ENCODE assay signal across 8 cellular contexts in the genomic region with DNA sequence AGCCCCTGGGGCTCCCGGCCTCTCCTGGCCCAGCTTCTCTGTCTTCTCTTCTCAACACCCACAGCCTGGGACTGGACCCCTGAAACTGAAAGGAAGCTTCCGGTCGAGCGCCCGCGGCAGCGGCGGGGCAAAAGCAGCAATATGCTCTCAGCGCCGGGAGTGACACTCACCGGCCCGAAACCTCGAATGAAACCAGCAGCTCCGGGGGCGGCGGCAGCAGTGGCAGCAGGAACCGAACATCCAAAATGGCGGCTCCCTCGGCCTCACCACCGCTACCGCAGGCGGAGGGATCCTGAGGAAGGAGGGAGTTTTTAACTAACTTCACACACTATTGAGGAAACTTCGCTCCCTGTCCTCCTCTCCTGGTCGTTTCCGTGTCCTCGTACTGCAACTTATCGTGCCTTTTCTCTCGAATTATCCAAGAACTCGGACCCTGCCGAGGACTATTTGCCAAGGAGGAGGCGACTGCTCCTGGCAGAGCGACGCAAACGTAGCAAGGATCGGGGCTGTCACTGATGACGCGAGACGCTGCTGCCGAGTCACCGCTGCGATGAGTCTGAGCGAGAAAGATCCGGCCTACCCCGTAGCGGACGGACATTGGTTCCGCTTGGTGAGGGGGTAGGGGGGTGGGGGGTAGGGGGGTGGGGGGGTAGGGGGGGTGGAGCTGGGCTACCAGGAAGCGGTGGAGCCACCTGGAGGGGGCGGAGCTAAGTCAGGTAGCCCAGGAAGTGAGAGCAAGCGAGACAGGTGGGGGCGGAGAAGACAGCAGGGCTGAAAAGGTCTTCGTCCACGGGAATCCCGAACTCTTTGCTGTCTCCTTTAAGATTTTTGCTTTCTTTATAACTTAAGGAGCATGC. TPM values are rescaled to one million over a fixed set of nuclear protein-coding genes. Genes with fewer than 3 reads are reported as not detected.
DNase-seq lines count a peak whose midpoint lies in the region; ATAC-seq and TF ChIP-seq lines count a peak whose summit lies in the region.

A gene (minus strand): TSS at position 242 of the 857 bp plus-strand sequence. CDS start 19,355 bp downstream, outside the sequence.

- H3K9me3 ChIP-seq in lung (ENCODE audit: control insufficient read depth in 2 of 2, insufficient read depth in 1 of 2, low read length in 1 of 2): no peaks in the 10 kb centered on the region

- peak within 1 kb of the TSS; percentile 93 to 100 for H3K27ac ChIP-seq in lung (ENCODE audit: low read depth in 1 of 2, low read length in 1 of 2)

- H3K4me1 ChIP-seq in lung (ENCODE audit: control insufficient read depth in 2 of 2, insufficient read depth in 2 of 2, low read length in 2 of 2): peaks cover 6 to 7% of the 10 kb centered on the region in 2 donors

- 0 to 1% methylated on average over 53 to 54 of the region's 54 CpGs for WGBS in lung, 2 donors

- TF ChIP-seq CTCF in GM20000 (IDR thresholded peaks at IDR 0.05; ENCODE audit: extremely low read depth, missing control alignments) (no peak), lung (IDR thresholded peaks at IDR 0.05; ENCODE audit: control extremely low read depth, extremely low read depth) (no peak)

- no peaks in the 10 kb centered on the region for H3K27me3 ChIP-seq in lung (ENCODE audit: control insufficient read depth, insufficient read depth)

- H3K4me3 ChIP-seq in lung: peak within 1 kb of the TSS; percentile 83

- ATAC-seq in lung (ENCODE audit: insufficient read depth, low FRiP score): peak; percentile 92

- DNase-seq in CMK (ENCODE audit: low read depth) (peak; percentile 94), GM20000 (ENCODE audit: low spot score) (peak; percentile 92), HS-5 (ENCODE audit: low read depth) (peak; percentile 97), NK-92 (lab: John Stamatoyannopoulos, UW; ENCODE audit: unreplicated experiment) (peak; percentile 55), lung (ENCODE audit: low spot score) (peak; percentile 95)
- peak; percentile 76 to 88 for DNase-seq in activated CD8-positive, alpha-beta memory T cell treated with anti-CD3 and anti-CD28 coated beads for 1 hour (ENCODE audit: extremely low read depth in 1 of 2, low read depth in 1 of 2)
- DNase-seq in effector CD4-positive, alpha-beta T cell: peak; percentile 93
- peak; percentile 85 to 91 (median 89) for DNase-seq in stimulated activated CD4-positive, alpha-beta T cell treated with anti-CD3 and anti-CD28 coated beads, TNF-alpha, amount 100 ng/mL, for 24 hours (ENCODE audit: low read depth in 3 of 3)

- H3K36me3 ChIP-seq in lung (ENCODE audit: control insufficient read depth in 2 of 2, insufficient read depth in 2 of 2, low read length in 2 of 2): peaks cover 0 to 1% of the 10 kb centered on the region in 2 donors

RNA-seq across cellular contexts. Expression of the gene that starts here (rescaled TPM):
- 100 to 1,000 TPM; 100 to 136 TPM for total RNA-seq in lung
- 10 to 100 TPM; 14.7 to 28.9 TPM for polyA plus RNA-seq in lung

Comparison
In these comparisons a context has a peak if more than half of its experiments do, and no peak if none do; other contexts are left out.
1. Peak in every context shown above with its lines: DNase-seq, ATAC-seq, H3K4me3 ChIP-seq and H3K27ac ChIP-seq.